ENCODE assay signal across 20 cellular contexts in genomic region chr10:86376403-86376802, GRCh38. TPM values are rescaled to one million over a fixed set of nuclear protein-coding genes. Genes with fewer than 3 reads are reported as not detected.
DNase-seq lines count a peak whose midpoint lies in the region; ATAC-seq, FAIRE-seq and TF ChIP-seq lines count a peak whose summit lies in the region.
"Had no signal": no experiment of that assay in that cellular context is flagged by ENCODE, and none has a peak within 500 bp of the region (broad histone marks: within the 10 kb centered on the region; RNA-seq: fewer than 3 reads in every experiment).

No MANE protein-coding gene starts in this region.

- intact Hi-C loops in kidney (cut with DNase I) (loop anchor here (10.0 kb wide), 1 partner anchor 1832 kb away; no protein-coding TSS in a partner anchor), Right ventricle myocardium inferior (cut with DNase I) (loop anchor here (5.0 to 10.0 kb wide), 2 partner anchors 829 to 1832 kb away; no protein-coding TSS in a partner anchor)

- H3K9me3 ChIP-seq in kidney (ENCODE audit: control insufficient read depth in 1 of 2, low read length in 2 of 2), result no peaks in the 10 kb centered on the region
- H3K9me3 ChIP-seq: Caco-2, gastroesophageal sphincter, prostate gland, right lobe of liver, tibial nerve had no signal

- ATAC-seq in Right ventricle myocardium inferior, result no peak

- FAIRE-seq in GM12891 (lab: Jason Lieb, UNC), result peak; percentile 45
- no peak for FAIRE-seq in kidney (lab: Jason Lieb, UNC)

- no peaks in the 10 kb centered on the region for H3K79me2 ChIP-seq in KMS-11 (ENCODE audit: insufficient read depth, low read depth)

- H3K4me1 ChIP-seq in KMS-11 (ENCODE audit: low read depth, poor library complexity, severe bottlenecking) (peaks cover 3% of the 10 kb centered on the region), kidney (ENCODE audit: control insufficient read depth in 1 of 2, insufficient read depth in 1 of 2, low read depth in 1 of 2, low read length in 2 of 2) (no peaks in the 10 kb centered on the region)
- H3K4me1 ChIP-seq: prostate gland had no signal

- no peak overlapping the region for H3K4me2 ChIP-seq in KMS-11

- no peaks in the 10 kb centered on the region for H4K20me1 ChIP-seq in KMS-11 (ENCODE audit: insufficient read depth)

- H2AFZ ChIP-seq in KMS-11 (ENCODE audit: low read depth), result 0 out of 2 replicates have a peak overlapping the region, but pooled peaks have one; percentile 68

- DNase-seq in GM12891 (ENCODE audit: insufficient read length, low spot score) (no peak), kidney (peak; percentile 61), DMS53 (lab: John Stamatoyannopoulos, UW) (no peak), Right ventricle myocardium inferior (ENCODE audit: missing footprints) (no peak), dermis blood vessel endothelial cell (no peak)
- DNase-seq in stimulated activated CD8-positive, alpha-beta memory T cell treated with anti-CD3 and anti-CD28 coated beads, Interleukin-4, amount 100 ng/mL, for 48 hours, result peak; percentile 16
- DNase-seq: amniotic stem cell, NCI-H1436 treated with DMSO at 0.1 percent for 48 hours had no signal

- TF ChIP-seq CTCF in KMS-11 (conservative IDR thresholded peaks at IDR 0.05; ENCODE audit: low read depth, low read length) (no peak), kidney (IDR thresholded peaks at IDR 0.05; ENCODE audit: borderline replicate concordance, extremely low read depth, insufficient read depth) (no peak)

- no peak overlapping the region for H3K4me3 ChIP-seq in KMS-11 (IDR thresholded peaks at IDR 0.05; ENCODE audit: insufficient read depth, low read depth, low read length)
- H3K4me3 ChIP-seq in kidney (ENCODE audit: low read length in 2 of 2), result no peak overlapping the region
- H3K4me3 ChIP-seq: prostate gland had no signal

- TF ChIP-seq POLR2A in GM12891 (IDR thresholded peaks at IDR 0.05; ENCODE audit: low read depth, low read length), result no peak

- no peaks in the 10 kb centered on the region for H3K36me3 ChIP-seq in KMS-11 (ENCODE audit: insufficient read depth)
- H3K36me3 ChIP-seq in kidney (ENCODE audit: control insufficient read depth in 1 of 2, insufficient read depth in 2 of 2, low read length in 2 of 2), result no peaks in the 10 kb centered on the region
- H3K36me3 ChIP-seq: gastroesophageal sphincter, prostate gland, right lobe of liver, tibial nerve had no signal

- H3K27ac ChIP-seq in KMS-11 (no peak overlapping the region), kidney (ENCODE audit: low read depth in 2 of 2, low read length in 2 of 2) (no peak overlapping the region)
- H3K27ac ChIP-seq: C4-2B, gastroesophageal sphincter, prostate gland, right lobe of liver, tibial nerve had no signal

- H3K9ac ChIP-seq in KMS-11, result no peak overlapping the region
- H3K9ac ChIP-seq in kidney (ENCODE audit: low read length in 2 of 2), result no peak overlapping the region

- no peaks in the 10 kb centered on the region for H3K27me3 ChIP-seq in KMS-11 (ENCODE audit: insufficient read depth, low read depth)
- H3K27me3 ChIP-seq: right lobe of liver had no signal

TF ChIP-seq in GM12891, 5 proteins besides CTCF, POLR2A, EP300 and RAD21:
- TF ChIP-seq TAF1 (IDR thresholded peaks at IDR 0.05; ENCODE audit: low read depth, low read length), result no peak
- no peak for TF ChIP-seq PAX5 (IDR thresholded peaks at IDR 0.05; ENCODE audit: insufficient read depth, low read length, severe bottlenecking)
- no peak for TF ChIP-seq POLR2AphosphoS5 (IDR thresholded peaks at IDR 0.05; ENCODE audit: low read depth, low read length)
- TF ChIP-seq SPI1 (IDR thresholded peaks at IDR 0.05; ENCODE audit: low read depth, low read length), result no peak
- TF ChIP-seq POU2F2 (IDR thresholded peaks at IDR 0.05; ENCODE audit: low read depth, low read length), result no peak
TF ChIP-seq in GM12891: peak in this region for 0.

RNA-seq across cellular contexts. Expression of gene GRID1, which starts 9.8 kb away (rescaled TPM):
- polyA plus RNA-seq in GM12891 (2012; ENCODE audit: low read depth, missing spikeins), result 0.19 TPM
- total RNA-seq in kidney (1.4 TPM), Right ventricle myocardium inferior (1.3 TPM), dermis blood vessel endothelial cell (not detected in 2 replicates)
- polyA plus RNA-seq in kidney (ENCODE audit: insufficient read depth, low read depth, low replicate concordance), result 0.37 TPM
- total RNA-seq: activated CD8-positive, alpha-beta memory T cell treated with anti-CD3 and anti-CD28 coated beads for 36 hours; activated T-cell treated with anti-CD3 and anti-CD28 coated beads, Interleukin-2, amount 50 U/mL, for 72 hours; endothelial cell of umbilical vein; IMR-90; T-helper 2 cell treated with Interferon-gamma antibody and Interleukin-4, amounts not matched to agents 100 ng/mL and 5 ng/mL, for 36 hours had no signal
- polyA plus RNA-seq: endothelial cell of umbilical vein, IMR-90 had no signal

Comparison
In these comparisons a context has a peak if more than half of its experiments do, and no peak if none do; other contexts are left out.
1. DNase-seq: peak in kidney (single experiment) and stimulated activated CD8-positive, alpha-beta memory T cell treated with anti-CD3 and anti-CD28 coated beads, Interleukin-4, amount 100 ng/mL, for 48 hours (single experiment); none in GM12891 (single experiment), DMS53 (single experiment), Right ventricle myocardium inferior (single experiment) and dermis blood vessel endothelial cell (single experiment).